ENCODE assay signal across 7 cellular contexts in the genomic region with DNA sequence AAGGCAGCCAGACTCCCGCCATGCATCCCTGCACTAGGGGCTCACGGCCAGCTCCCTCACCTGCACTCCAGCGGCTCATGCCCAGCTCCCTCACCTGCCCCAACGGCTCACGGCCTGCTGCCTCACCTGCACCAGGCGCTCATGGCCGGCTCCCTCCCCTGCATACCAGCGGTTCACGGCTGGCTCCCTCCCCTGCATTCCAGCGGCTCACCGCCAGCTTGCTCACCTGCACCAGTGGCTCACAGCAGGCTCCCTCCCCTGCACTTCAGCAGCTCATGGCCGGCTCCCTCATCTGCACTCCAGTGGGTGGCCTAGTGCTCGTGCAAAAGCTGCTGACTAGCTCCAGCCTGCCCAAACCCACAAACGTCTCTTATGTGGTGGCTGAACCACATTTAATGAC.
DNase-seq lines count a peak whose midpoint lies in the region; ATAC-seq, FAIRE-seq and TF ChIP-seq lines count a peak whose summit lies in the region.
"Not testable (repeated sequence)": the region's sequence is repeated elsewhere in the genome, so short reads cannot be mapped to it uniquely, and the experiment has no call there.

No MANE protein-coding gene starts in this region.

- H3K14ac ChIP-seq in neuronal stem cell (ENCODE audit: low read length): not testable (repeated sequence)

- FAIRE-seq in kidney (lab: Jason Lieb, UNC): not testable (repeated sequence)

- not testable (repeated sequence) for TF ChIP-seq POLR2A in sigmoid colon (IDR thresholded peaks at IDR 0.05); upper lobe of left lung (IDR thresholded peaks at IDR 0.05)

- H2BK15ac ChIP-seq in neuronal stem cell (ENCODE audit: low read length): not testable (repeated sequence)

- not testable (repeated sequence) for H4K91ac ChIP-seq in neuronal stem cell (ENCODE audit: low read depth, low read length, poor library complexity)

- H3K18ac ChIP-seq in neuronal stem cell (ENCODE audit: low read length): not testable (repeated sequence)

- H3K27me3 ChIP-seq in HUES48 (ENCODE audit: control insufficient read depth, insufficient read depth, low read length); neuronal stem cell (ENCODE audit: control insufficient read depth in 3 of 3, insufficient read depth in 3 of 3, low read depth in 1 of 3, low read length in 3 of 3); sigmoid colon; upper lobe of left lung: not testable (repeated sequence)

- peak overlapping the region; percentile 89 for H4K8ac ChIP-seq in neuronal stem cell (ENCODE audit: low read depth, low read length)

- not testable (repeated sequence) for H2AK5ac ChIP-seq in neuronal stem cell (ENCODE audit: low read depth, low read length)

- H3K4ac ChIP-seq in neuronal stem cell (ENCODE audit: low read length): not testable (repeated sequence)

- H2BK12ac ChIP-seq in neuronal stem cell (ENCODE audit: low read length): not testable (repeated sequence)

- H3K79me1 ChIP-seq in neuronal stem cell (ENCODE audit: low read depth, low read length): not testable (repeated sequence)

- H3K9me3 ChIP-seq in HUES48 (ENCODE audit: control insufficient read depth, insufficient read depth, low read length) (peaks cover 93% of the 10 kb centered on the region), neuronal stem cell (replicated peaks in 1 of 2; ENCODE audit: control insufficient read depth in 2 of 2, insufficient read depth in 1 of 2, low read depth in 1 of 2, low read length in 2 of 2) (peaks cover 0 to 21% of the 10 kb centered on the region in 2 donors), sigmoid colon (peaks cover 3 to 42% (median 3%) of the 10 kb centered on the region in 4 donors), upper lobe of left lung (peaks cover 0 to 75% (median 30%) of the 10 kb centered on the region in 4 donors)
- H3K9me3 ChIP-seq in kidney (ENCODE audit: control insufficient read depth in 1 of 2, low read length in 2 of 2): not testable (repeated sequence)

- H3K23ac ChIP-seq in neuronal stem cell (ENCODE audit: low read depth, low read length, poor library complexity): peak overlapping the region; percentile 87

- not testable (repeated sequence) for H3K27ac ChIP-seq in HUES48 (ENCODE audit: low read depth, low read length); kidney (ENCODE audit: low read depth in 2 of 2, low read length in 2 of 2); neuronal stem cell (replicated peaks; ENCODE audit: low read length); sigmoid colon; upper lobe of left lung

- intact Hi-C loops in Right ventricle myocardium inferior (cut with DNase I); kidney (cut with DNase I); sigmoid colon (cut with DNase I): not testable (repeated sequence)

- peak; percentile 86 for DNase-seq in SW480 (ENCODE audit: low spot score)
- peak; percentile 53 for DNase-seq in Right ventricle myocardium inferior (ENCODE audit: missing footprints)
- peak; percentile 77 for DNase-seq in kidney
- DNase-seq in neuronal stem cell (ENCODE audit: low spot score): not testable (repeated sequence)
- DNase-seq in sigmoid colon: peak; percentile 66
- peak in 1 of 2 donors; percentile 83 for DNase-seq in upper lobe of left lung

- TF ChIP-seq CTCF in kidney (IDR thresholded peaks at IDR 0.05; ENCODE audit: borderline replicate concordance, extremely low read depth, insufficient read depth); sigmoid colon (IDR thresholded peaks at IDR 0.05); upper lobe of left lung (IDR thresholded peaks at IDR 0.05): not testable (repeated sequence)

- WGBS in neuronal stem cell (ENCODE audit: extremely low coverage in 2 of 2, insufficient read length in 2 of 2, insufficient replicate concordance in 1 of 2), 2 donors: no CpG with 5 or more reads among the region's 14 CpGs
- 81 to 82% methylated on average over 14 of the region's 14 CpGs for WGBS in sigmoid colon, 2 donors
- WGBS in upper lobe of left lung, 2 donors: 75 to 78% methylated on average over 14 of the region's 14 CpGs

- H2AFZ ChIP-seq in neuronal stem cell (ENCODE audit: low read length): not testable (repeated sequence)

- H3K36me3 ChIP-seq in HUES48 (ENCODE audit: control insufficient read depth, insufficient read depth, low read length); kidney (ENCODE audit: control insufficient read depth in 1 of 2, insufficient read depth in 2 of 2, low read length in 2 of 2); neuronal stem cell (replicated peaks in 1 of 2; ENCODE audit: control insufficient read depth in 2 of 2, insufficient read depth in 2 of 2, low read length in 2 of 2); sigmoid colon; upper lobe of left lung: not testable (repeated sequence)

- H3K4me1 ChIP-seq in HUES48 (ENCODE audit: control insufficient read depth, insufficient read depth, low read length); kidney (ENCODE audit: control insufficient read depth in 1 of 2, insufficient read depth in 1 of 2, low read depth in 1 of 2, low read length in 2 of 2); neuronal stem cell (ENCODE audit: control insufficient read depth in 2 of 2, insufficient read depth in 1 of 2, low read depth in 1 of 2, low read length in 2 of 2); sigmoid colon; upper lobe of left lung: not testable (repeated sequence)

- not testable (repeated sequence) for ATAC-seq in Right ventricle myocardium inferior
- peak; percentile 58 to 82 for ATAC-seq in upper lobe of left lung (ENCODE audit: low FRiP score in 2 of 2)

- TF ChIP-seq EP300 in sigmoid colon (IDR thresholded peaks at IDR 0.05); upper lobe of left lung (IDR thresholded peaks at IDR 0.05): not testable (repeated sequence)

- H3K9ac ChIP-seq in HUES48 (ENCODE audit: low read depth, low read length); kidney (ENCODE audit: low read length in 2 of 2); neuronal stem cell (ENCODE audit: low read depth, low read length, poor library complexity): not testable (repeated sequence)

- not testable (repeated sequence) for H2BK5ac ChIP-seq in neuronal stem cell (ENCODE audit: low read length)

- not testable (repeated sequence) for H3K4me2 ChIP-seq in neuronal stem cell (ENCODE audit: insufficient read depth, low read length, poor library complexity, severe bottlenecking)

- 0 out of 2 replicates have a peak overlapping the region, but pooled peaks have one; percentile 5 for H3K4me3 ChIP-seq in HUES48 (ENCODE audit: low read depth, low read length)
- H3K4me3 ChIP-seq in kidney (ENCODE audit: low read length in 2 of 2); sigmoid colon; upper lobe of left lung: not testable (repeated sequence)
- peak overlapping the region in 1 of 2 donors; percentile 48 for H3K4me3 ChIP-seq in neuronal stem cell (ENCODE audit: low read length in 2 of 2)

- H2BK120ac ChIP-seq in neuronal stem cell (ENCODE audit: low read depth, low read length): not testable (repeated sequence)
